ENCODE assay signal across 13 cellular contexts in the genomic region with DNA sequence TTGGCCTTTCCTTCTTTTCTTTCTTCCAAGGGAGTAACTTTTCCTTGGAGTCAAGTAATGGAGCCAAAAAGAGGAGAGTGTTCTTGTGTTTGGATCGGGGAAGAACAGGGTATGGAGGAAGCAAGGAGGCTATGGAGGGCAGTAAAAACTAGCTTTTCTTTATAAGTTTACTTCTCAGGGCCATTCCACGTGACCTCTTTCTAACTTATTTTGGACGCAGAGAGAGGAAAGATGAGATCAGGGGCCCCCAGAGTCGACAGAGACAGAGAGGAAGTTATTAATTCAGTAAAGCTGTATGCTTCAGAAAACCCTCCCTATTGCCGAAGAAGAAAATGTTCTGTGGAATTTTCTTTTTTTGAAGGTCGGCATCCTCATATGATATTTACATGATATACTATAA.
DNase-seq lines count a peak whose midpoint lies in the region; ATAC-seq and TF ChIP-seq lines count a peak whose summit lies in the region.
"Had no signal": no experiment of that assay in that cellular context is flagged by ENCODE, and none has a peak within 500 bp of the region (broad histone marks: within the 10 kb centered on the region; RNA-seq: fewer than 3 reads in every experiment).

No MANE protein-coding gene starts in this region.

- no peak overlapping the region for H3K4me3 ChIP-seq in GM23338
- no peak overlapping the region for H3K4me3 ChIP-seq in endodermal cell (ENCODE audit: low read length)
- no peak overlapping the region for H3K4me3 ChIP-seq in gastrocnemius medialis
- H3K4me3 ChIP-seq in Peyer's patch = no peak overlapping the region

- no peak overlapping the region for H3K4me2 ChIP-seq in GM23338

- 88% methylated on average over 5 of the region's 6 CpGs; no CpG with 5 or more reads in 1 of the 2 experiments for WGBS in endodermal cell (ENCODE audit: insufficient coverage in 1 of 2, insufficient read length in 1 of 2), 2 experiments

- no peaks in the 10 kb centered on the region for H3F3A ChIP-seq in GM23338 (replicated peaks; ENCODE audit: low read depth)

- TF ChIP-seq POLR2A in gastrocnemius medialis (IDR thresholded peaks at IDR 0.05) = no peak
- TF ChIP-seq POLR2A in Peyer's patch (IDR thresholded peaks at IDR 0.05) = no peak

- no peaks in the 10 kb centered on the region for H3K36me3 ChIP-seq in GM23338 (ENCODE audit: insufficient read depth)
- no peaks in the 10 kb centered on the region for H3K36me3 ChIP-seq in endodermal cell (ENCODE audit: control insufficient read depth, insufficient read depth, low read length)
- no peaks in the 10 kb centered on the region for H3K36me3 ChIP-seq in gastrocnemius medialis
- H3K36me3 ChIP-seq in Peyer's patch = no peaks in the 10 kb centered on the region
- H3K36me3 ChIP-seq: brain microvascular endothelial cell had no signal

- H3K27ac Mint-ChIP-seq in GM23338 (no peak overlapping the region), endodermal cell (no peak overlapping the region)
- H3K27ac Mint-ChIP-seq: activated T-helper 1 cell treated with anti-CD3 and anti-CD28 coated beads, Interleukin-12 subunit alpha, Interleukin-12 subunit beta, Interleukin-2, Interleukin-4 antibody, amounts not matched to agents 30 ng/mL and 10 ng/mL and 1 ng/mL, durations not matched to agents 14 hours and 24 hours and 36 hours; naive B cell; T-helper 1 cell treated with Interleukin-12 subunit alpha and Interleukin-12 subunit beta and Interleukin-4 antibody, amounts not matched to agents 30 μg/mL and 1 μg/mL, for 36 hours had no signal

- no peaks in the 10 kb centered on the region for H4K20me1 ChIP-seq in GM23338 (replicated peaks; ENCODE audit: insufficient read depth)

- H3K9me3 Mint-ChIP-seq in GM23338 = peaks cover 2% of the 10 kb centered on the region; the same call in 1 of the 3 replicates
- H3K9me3 Mint-ChIP-seq in endodermal cell = no peaks in the 10 kb centered on the region
- H3K9me3 Mint-ChIP-seq: activated T-helper 1 cell treated with anti-CD3 and anti-CD28 coated beads, Interleukin-12 subunit alpha, Interleukin-12 subunit beta, Interleukin-2, Interleukin-4 antibody, amounts not matched to agents 30 ng/mL and 10 ng/mL and 1 ng/mL, durations not matched to agents 14 hours and 24 hours and 36 hours; T-helper 1 cell treated with Interleukin-12 subunit alpha and Interleukin-12 subunit beta and Interleukin-4 antibody, amounts not matched to agents 30 μg/mL and 1 μg/mL, for 36 hours had no signal

- no peak for DNase-seq in GM23338 (ENCODE audit: low spot score)
- no peak for DNase-seq in endodermal cell
- DNase-seq in iris pigment epithelial cell (ENCODE audit: low read depth) = peak; percentile 37
- DNase-seq in gastrocnemius medialis = no peak
- DNase-seq in NCI-H446 treated with DMSO at 0.1 percent for 48 hours (lab: John Stamatoyannopoulos, UW) = no peak
- DNase-seq in Peyer's patch = no peak
- DNase-seq: activated CD4-positive, alpha-beta T cell treated with anti-CD3 and anti-CD28 coated beads for 4 hours; naive B cell had no signal

- H3K4me1 Mint-ChIP-seq in GM23338 (peaks cover 22% of the 10 kb centered on the region), endodermal cell (peaks cover 39% of the 10 kb centered on the region)
- H3K4me1 Mint-ChIP-seq: naive B cell had no signal

- H2AFZ ChIP-seq in GM23338 = peak overlapping the region; percentile 89

- ATAC-seq in GM23338 (no peak), gastrocnemius medialis (peak; percentile 20 to 32), GM21528 (IDR thresholded peaks at IDR 0.05; ENCODE audit: low FRiP score, unreplicated experiment) (no peak), HG03095 (IDR thresholded peaks at IDR 0.05; ENCODE audit: unreplicated experiment) (no peak)

- H3K27me3 ChIP-seq in GM23338 (ENCODE audit: insufficient read depth) (no peaks in the 10 kb centered on the region), endodermal cell (ENCODE audit: control insufficient read depth, insufficient read depth, low read length, poor library complexity, severe bottlenecking) (no peaks in the 10 kb centered on the region), gastrocnemius medialis (no peaks in the 10 kb centered on the region), Peyer's patch (no peaks in the 10 kb centered on the region)
- H3K27me3 ChIP-seq: brain microvascular endothelial cell had no signal

- in situ Hi-C loops in gastrocnemius medialis (cut with MboI; ENCODE audit: low sequenced_read_pairs in 4 of 4) = no loop called here

- H3K79me2 ChIP-seq in GM23338 (replicated peaks; ENCODE audit: insufficient read depth) = no peaks in the 10 kb centered on the region

- TF ChIP-seq CTCF in GM23338 (conservative IDR thresholded peaks at IDR 0.05; ENCODE audit: low read depth in 2 of 2) (no peak), endodermal cell (conservative IDR thresholded peaks at IDR 0.05) (no peak), gastrocnemius medialis (IDR thresholded peaks at IDR 0.05 in 4 of 5, conservative IDR thresholded peaks at IDR 0.05 in 1 of 5) (no peak), Peyer's patch (IDR thresholded peaks at IDR 0.05) (no peak)

- H3K4me1 ChIP-seq in GM23338 (ENCODE audit: insufficient read depth) (peaks cover 16% of the 10 kb centered on the region; the same call in 1 of the 2 replicates), endodermal cell (ENCODE audit: control insufficient read depth, insufficient read depth, low read length) (peaks cover 11% of the 10 kb centered on the region), gastrocnemius medialis (peaks cover 7 to 15% of the 10 kb centered on the region in 2 donors), Peyer's patch (no peaks in the 10 kb centered on the region)

- H3K36me3 Mint-ChIP-seq in GM23338 (ENCODE audit: low read depth) = no peaks in the 10 kb centered on the region
- no peaks in the 10 kb centered on the region for H3K36me3 Mint-ChIP-seq in endodermal cell (ENCODE audit: low read depth)
- H3K36me3 Mint-ChIP-seq: naive B cell had no signal

- H3K9ac ChIP-seq in endodermal cell (ENCODE audit: extremely low read depth, low read length, poor library complexity, severe bottlenecking) = no peak overlapping the region

- H3K27ac ChIP-seq in GM23338 (ENCODE audit: low read depth) (peak overlapping the region; percentile 71), endodermal cell (ENCODE audit: low read depth, low read length) (peak overlapping the region; percentile 90), gastrocnemius medialis (peak overlapping the region; percentile 32 to 72 (median 68)), Peyer's patch (peak overlapping the region in 2 of 4 donors; percentile 12 to 15)
- H3K27ac ChIP-seq: brain microvascular endothelial cell had no signal

- H3K9me3 ChIP-seq in endodermal cell (ENCODE audit: control insufficient read depth, low read length) (no peaks in the 10 kb centered on the region), gastrocnemius medialis (no peaks in the 10 kb centered on the region), Peyer's patch (no peaks in the 10 kb centered on the region)

- H3K4me3 Mint-ChIP-seq in GM23338 = no peak overlapping the region
- no peak overlapping the region for H3K4me3 Mint-ChIP-seq in endodermal cell
- H3K4me3 Mint-ChIP-seq: activated T-helper 1 cell treated with anti-CD3 and anti-CD28 coated beads, Interleukin-12 subunit alpha, Interleukin-12 subunit beta, Interleukin-2, Interleukin-4 antibody, amounts not matched to agents 30 ng/mL and 10 ng/mL and 1 ng/mL, durations not matched to agents 14 hours and 24 hours and 36 hours; naive B cell; T-helper 1 cell treated with Interleukin-12 subunit alpha and Interleukin-12 subunit beta and Interleukin-4 antibody, amounts not matched to agents 30 μg/mL and 1 μg/mL, for 36 hours had no signal

- intact Hi-C loops in gastrocnemius medialis (cut with DNase I; ENCODE audit: low total_unique reads) = no loop called here

- H3K9me2 ChIP-seq in GM23338 (ENCODE audit: insufficient read depth) = no peaks in the 10 kb centered on the region

- H3K27me3 Mint-ChIP-seq in GM23338 (ENCODE audit: insufficient read depth, low read depth, poor library complexity) (peaks cover 3% of the 10 kb centered on the region), endodermal cell (ENCODE audit: insufficient read depth) (no peaks in the 10 kb centered on the region)
- H3K27me3 Mint-ChIP-seq: naive B cell had no signal

TF ChIP-seq in GM23338, 12 proteins besides CTCF, POLR2A, EP300 and RAD21 (continues in another document):
- TF ChIP-seq POLR2AphosphoS5 (IDR thresholded peaks at IDR 0.05; ENCODE audit: low read depth) = no peak
- TF ChIP-seq NANOG (IDR thresholded peaks at IDR 0.05; ENCODE audit: borderline replicate concordance) = no peak
- no peak for TF ChIP-seq STAT1 (IDR thresholded peaks at IDR 0.05; ENCODE audit: unreplicated experiment)
- no peak for TF ChIP-seq EZH2phosphoT487 (IDR thresholded peaks at IDR 0.05; ENCODE audit: unreplicated experiment)
- no peak for TF ChIP-seq JUNB (IDR thresholded peaks at IDR 0.05; ENCODE audit: unreplicated experiment)
- no peak for TF ChIP-seq ZNF331 (CRISPR knock-in tag; IDR thresholded peaks at IDR 0.05; ENCODE audit: low read depth)
- no peak for TF ChIP-seq EZH2 (IDR thresholded peaks at IDR 0.05; ENCODE audit: low read depth, unreplicated experiment)
- TF ChIP-seq, protein P1, sequence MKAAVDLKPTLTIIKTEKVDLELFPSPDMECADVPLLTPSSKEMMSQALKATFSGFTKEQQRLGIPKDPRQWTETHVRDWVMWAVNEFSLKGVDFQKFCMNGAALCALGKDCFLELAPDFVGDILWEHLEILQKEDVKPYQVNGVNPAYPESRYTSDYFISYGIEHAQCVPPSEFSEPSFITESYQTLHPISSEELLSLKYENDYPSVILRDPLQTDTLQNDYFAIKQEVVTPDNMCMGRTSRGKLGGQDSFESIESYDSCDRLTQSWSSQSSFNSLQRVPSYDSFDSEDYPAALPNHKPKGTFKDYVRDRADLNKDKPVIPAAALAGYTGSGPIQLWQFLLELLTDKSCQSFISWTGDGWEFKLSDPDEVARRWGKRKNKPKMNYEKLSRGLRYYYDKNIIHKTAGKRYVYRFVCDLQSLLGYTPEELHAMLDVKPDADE (IDR thresholded peaks at IDR 0.05) = no peak

Comparison
In these comparisons a context has a peak if more than half of its experiments do, and no peak if none do; other contexts are left out.
1. ATAC-seq: peak in gastrocnemius medialis (2 of 2); none in GM23338 (single experiment), GM21528 (single experiment) and HG03095 (single experiment).